In the genomic region with DNA sequence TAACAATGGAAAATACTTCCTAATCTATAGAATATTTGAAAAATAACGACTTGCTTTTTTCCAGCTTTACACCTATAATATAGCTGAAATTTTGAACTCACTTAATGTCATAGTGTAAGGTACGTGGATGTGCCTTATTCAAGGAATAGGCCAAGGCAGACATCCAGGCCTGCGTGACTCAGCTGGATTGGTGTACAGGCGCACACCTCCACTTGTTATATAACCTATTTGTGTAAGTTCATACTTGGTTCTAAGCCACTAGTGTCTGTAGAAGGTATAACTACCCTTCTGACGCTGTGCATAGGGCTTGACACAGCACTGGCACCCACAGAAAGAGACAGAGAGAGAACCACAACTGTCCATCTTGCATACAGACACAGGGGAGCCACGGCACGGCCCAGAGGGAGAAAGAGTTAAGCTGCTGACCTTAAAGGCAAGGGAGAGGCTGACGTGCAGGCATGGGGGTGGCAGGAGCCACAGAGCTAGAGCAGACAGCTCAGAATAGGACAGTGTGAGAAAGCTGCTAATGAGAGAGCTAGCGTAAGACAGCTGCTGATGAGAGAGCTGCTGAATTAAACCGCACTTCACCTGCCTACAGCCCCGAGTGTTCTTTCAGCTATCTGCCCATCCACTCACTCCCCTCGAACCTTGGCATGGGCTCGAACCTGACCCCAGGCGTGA, we compare ENCODE assay signal across 16 cellular contexts. TPM values are rescaled to one million over a fixed set of nuclear protein-coding genes. Genes with fewer than 3 reads are reported as not detected.
"Had no signal": no experiment of that assay in that cellular context is flagged by ENCODE, and none has a peak within 500 bp of the region (broad histone marks: within the 10 kb centered on the region; RNA-seq: fewer than 3 reads in every experiment).

No MANE protein-coding gene starts in this region.

- H3K27ac ChIP-seq: ascending aorta, colonic mucosa, gastroesophageal sphincter, parathyroid adenoma, thyroid gland, VCaP had no signal

- H3K4me1 ChIP-seq: ascending aorta, colonic mucosa, gastroesophageal sphincter, parathyroid adenoma, thyroid gland had no signal

- H3K9me3 ChIP-seq: ascending aorta, colonic mucosa, gastroesophageal sphincter, thyroid gland had no signal

- ATAC-seq: activated CD8-positive, alpha-beta T cell treated with anti-CD3 and anti-CD28 coated beads for 36 hours; activated naive CD8-positive, alpha-beta T cell treated with anti-CD3 and anti-CD28 coated beads, Interleukin-2, amount 50 U/mL, for 24 hours; effector memory CD8-positive, alpha-beta T cell; gastroesophageal sphincter had no signal

- FAIRE-seq: urothelium cell line had no signal

- H3K9ac ChIP-seq: parathyroid adenoma had no signal

- DNase-seq: activated CD4-positive, alpha-beta T cell treated with anti-CD3 and anti-CD28 coated beads for 4 hours; activated CD8-positive, alpha-beta T cell treated with anti-CD3 and anti-CD28 coated beads for 36 hours; activated naive CD4-positive, alpha-beta T cell treated with Interleukin-2 at 50 U/mL for 16 hours; activated naive CD8-positive, alpha-beta T cell treated with anti-CD3 and anti-CD28 coated beads, Interleukin-2, amount 50 U/mL, for 24 hours; colonic mucosa; effector memory CD8-positive, alpha-beta T cell; T-helper 9 cell; thyroid gland had no signal

- H3K4me2 ChIP-seq: smooth muscle cell had no signal

- H3K4me3 ChIP-seq: ascending aorta, colonic mucosa, gastroesophageal sphincter, smooth muscle cell, thyroid gland had no signal

- H3K79me2 ChIP-seq: parathyroid adenoma had no signal

- H3K27me3 ChIP-seq: ascending aorta, colonic mucosa, thyroid gland had no signal

- H3K36me3 ChIP-seq: ascending aorta, colonic mucosa, gastroesophageal sphincter, thyroid gland had no signal

- H2AFZ ChIP-seq: parathyroid adenoma had no signal

RNA-seq across cellular contexts. Expression of a gene that starts 16.1 kb away (rescaled TPM):
- total RNA-seq: activated CD8-positive, alpha-beta T cell treated with anti-CD3 and anti-CD28 coated beads for 36 hours; ascending aorta; colonic mucosa; epithelial cell of proximal tubule; myocyte; smooth muscle cell had no signal
- polyA plus RNA-seq: smooth muscle cell had no signal
